Comparison of ENCODE assay signal across 8 cellular contexts in the genomic region with DNA sequence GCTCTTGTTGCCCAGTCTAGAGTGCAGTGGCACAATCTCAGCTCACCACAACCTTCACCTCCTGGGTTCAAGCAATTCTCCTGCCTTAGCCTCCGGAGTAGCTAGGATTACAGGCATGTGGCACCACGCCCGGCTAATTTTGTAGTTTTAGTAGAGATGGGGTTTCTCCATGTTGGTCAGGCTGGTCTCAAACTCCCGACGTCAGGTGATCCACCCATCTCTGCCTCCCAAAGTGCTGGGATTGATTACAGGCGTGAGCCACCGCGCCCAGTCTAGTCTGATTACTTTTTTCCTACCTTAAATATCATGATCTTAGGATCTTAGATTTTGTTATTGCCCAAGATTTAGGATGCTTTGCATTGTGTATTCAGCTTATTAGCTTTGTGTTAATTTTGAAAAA. TPM values are rescaled to one million over a fixed set of nuclear protein-coding genes. Genes with fewer than 3 reads are reported as not detected.
A peak's percentile ranks its signal among the peaks of the same experiment; 100 is the strongest.
DNase-seq lines count a peak whose midpoint lies in the region; ATAC-seq and TF ChIP-seq lines count a peak whose summit lies in the region.
"Not testable (repeated sequence)": the region's sequence is repeated elsewhere in the genome, so short reads cannot be mapped to it uniquely, and the experiment has no call there.

No MANE protein-coding gene starts in this region.

- H3K27me3 Mint-ChIP-seq in activated T-cell treated with anti-CD3 and anti-CD28 coated beads, Interleukin-2, amount 50 U/mL, for 24 hours = not testable (repeated sequence)

- BruUV-seq in PC-9 (replicated peaks; lab: Mats Ljungman, UMichigan) = not testable (repeated sequence)

- not testable (repeated sequence) for TF ChIP-seq CTCF in HEK293 (tag by site-specific recombination; IDR thresholded peaks at IDR 0.05); PC-9 (conservative IDR thresholded peaks at IDR 0.05)

- H3K4me1 Mint-ChIP-seq in activated T-cell treated with anti-CD3 and anti-CD28 coated beads, Interleukin-2, amount 50 U/mL, for 24 hours (ENCODE audit: low read depth) = peaks cover 18% of the 10 kb centered on the region
- not testable (repeated sequence) for H3K4me1 Mint-ChIP-seq in stimulated activated effector memory CD8-positive, alpha-beta T cell treated with anti-CD3 and anti-CD28 coated beads, Interleukin-12 subunit alpha, Interleukin-12 subunit beta, amount 100 ng/mL, for 72 hours

- H3K4me3 ChIP-seq in ACC112 (ENCODE audit: low read depth, low read length); GM23248; HEK293 (ENCODE audit: low read depth, low read length); PC-9: not testable (repeated sequence)

- in situ Hi-C loops in GM23248 (cut with MboI) = not testable (repeated sequence)

- H3K27me3 ChIP-seq in ACC112 (ENCODE audit: insufficient read depth, low read length); GM23248 (replicated peaks; ENCODE audit: insufficient read depth); PC-9 (ENCODE audit: insufficient read depth, low read depth): not testable (repeated sequence)

- ATAC-seq in left colon = peak; percentile 21
- ATAC-seq in stimulated activated effector memory CD8-positive, alpha-beta T cell treated with anti-CD3 and anti-CD28 coated beads, Interleukin-12 subunit alpha, Interleukin-12 subunit beta, amount 100 ng/mL, for 72 hours = not testable (repeated sequence)

- peaks cover 12% of the 10 kb centered on the region for H3K4me1 ChIP-seq in ACC112 (ENCODE audit: control insufficient read depth, insufficient read depth, low read length, unreplicated experiment)
- peaks cover 11% of the 10 kb centered on the region for H3K4me1 ChIP-seq in GM23248 (ENCODE audit: insufficient read depth)
- H3K4me1 ChIP-seq in HEK293 (ENCODE audit: control insufficient read depth, insufficient read depth, low read length) = not testable (repeated sequence)
- peaks cover 16% of the 10 kb centered on the region for H3K4me1 ChIP-seq in PC-9 (replicated peaks; ENCODE audit: insufficient read depth)

- not testable (repeated sequence) for H2AFZ ChIP-seq in ACC112 (ENCODE audit: low read length, unreplicated experiment); GM23248; PC-9

- H3K36me3 Mint-ChIP-seq in activated T-cell treated with anti-CD3 and anti-CD28 coated beads, Interleukin-2, amount 50 U/mL, for 24 hours (ENCODE audit: low read depth) = peaks cover 83% of the 10 kb centered on the region
- H3K36me3 Mint-ChIP-seq in stimulated activated effector memory CD8-positive, alpha-beta T cell treated with anti-CD3 and anti-CD28 coated beads, Interleukin-12 subunit alpha, Interleukin-12 subunit beta, amount 100 ng/mL, for 72 hours = peaks cover 100% of the 10 kb centered on the region

- not testable (repeated sequence) for H4K20me1 ChIP-seq in GM23248 (ENCODE audit: insufficient read depth)
- peaks cover 18% of the 10 kb centered on the region; the same call in 1 of the 2 replicates for H4K20me1 ChIP-seq in PC-9 (ENCODE audit: insufficient read depth)

- not testable (repeated sequence) for H3K9me3 Mint-ChIP-seq in activated T-cell treated with anti-CD3 and anti-CD28 coated beads, Interleukin-2, amount 50 U/mL, for 24 hours; stimulated activated effector memory CD8-positive, alpha-beta T cell treated with anti-CD3 and anti-CD28 coated beads, Interleukin-12 subunit alpha, Interleukin-12 subunit beta, amount 100 ng/mL, for 72 hours

- not testable (repeated sequence) for H3K4me2 ChIP-seq in GM23248 (ENCODE audit: unreplicated experiment); PC-9

- not testable (repeated sequence) for H3K9me3 ChIP-seq in GM23248 (ENCODE audit: low read depth); HEK293 (ENCODE audit: control insufficient read depth, insufficient read depth, low read depth, low read length); PC-9 (ENCODE audit: insufficient read depth, low read depth)

- H3K9me2 ChIP-seq in GM23248 (ENCODE audit: insufficient read depth); PC-9 (ENCODE audit: insufficient read depth): not testable (repeated sequence)

- not testable (repeated sequence) for H3K9ac ChIP-seq in GM23248

- peak overlapping the region; percentile 37 for H3K27ac Mint-ChIP-seq in activated T-cell treated with anti-CD3 and anti-CD28 coated beads, Interleukin-2, amount 50 U/mL, for 24 hours
- H3K27ac Mint-ChIP-seq in stimulated activated effector memory CD8-positive, alpha-beta T cell treated with anti-CD3 and anti-CD28 coated beads, Interleukin-12 subunit alpha, Interleukin-12 subunit beta, amount 100 ng/mL, for 72 hours = peak overlapping the region; percentile 74

- H3F3A ChIP-seq in GM23248 (ENCODE audit: insufficient read depth) = peaks cover 21% of the 10 kb centered on the region; the same call in 1 of the 2 replicates
- H3F3A ChIP-seq in PC-9 (ENCODE audit: insufficient read depth, low read depth) = peaks cover 31% of the 10 kb centered on the region

- POLR2A ChIA-PET in HEK293 (lab: Yijun Ruan, JAX); PC-9 (lab: Charles Lee; ENCODE audit: unreplicated experiment): not testable (repeated sequence)

- peaks cover 44% of the 10 kb centered on the region for H3K36me3 ChIP-seq in ACC112 (ENCODE audit: insufficient read depth, low read length)
- H3K36me3 ChIP-seq in GM23248 (ENCODE audit: low read depth) = peaks cover 76% of the 10 kb centered on the region
- H3K36me3 ChIP-seq in HEK293 (ENCODE audit: control insufficient read depth in 2 of 2, insufficient read depth in 1 of 2, low read length in 2 of 2) = peaks cover 46 to 56% of the 10 kb centered on the region in 2 experiments
- H3K36me3 ChIP-seq in PC-9 (ENCODE audit: low read depth) = peaks cover 44% of the 10 kb centered on the region

- H3K27ac ChIP-seq in ACC112 (ENCODE audit: low read depth, low read length) (peak overlapping the region; percentile 64; the same call in 1 of the 2 replicates), GM23248 (0 out of 2 replicates have a peak overlapping the region, but pooled peaks have one; percentile 11), PC-9 (peak overlapping the region; percentile 13; the same call in 1 of the 2 replicates), epithelial cell of prostate (peak overlapping the region; percentile 28)
- H3K27ac ChIP-seq in HEK293 (ENCODE audit: extremely low read depth, low read depth, low read length) = not testable (repeated sequence)

- DNase-seq in GM23248; PC-9; activated T-cell treated with anti-CD3 and anti-CD28 coated beads, Interleukin-2, amount 50 U/mL, for 24 hours; epithelial cell of prostate (ENCODE audit: low read depth, low spot score); left colon; stimulated activated effector memory CD8-positive, alpha-beta T cell treated with anti-CD3 and anti-CD28 coated beads, Interleukin-12 subunit alpha, Interleukin-12 subunit beta, amount 100 ng/mL, for 72 hours (ENCODE audit: low spot score in 2 of 2): not testable (repeated sequence)

- H3K79me2 ChIP-seq in ACC112 (ENCODE audit: control insufficient read depth, insufficient read depth, low read length, unreplicated experiment); PC-9 (ENCODE audit: low read depth): not testable (repeated sequence)
- H3K79me2 ChIP-seq in GM23248 (ENCODE audit: insufficient read depth) = peaks cover 51% of the 10 kb centered on the region

- H3K4me3 Mint-ChIP-seq in activated T-cell treated with anti-CD3 and anti-CD28 coated beads, Interleukin-2, amount 50 U/mL, for 24 hours; stimulated activated effector memory CD8-positive, alpha-beta T cell treated with anti-CD3 and anti-CD28 coated beads, Interleukin-12 subunit alpha, Interleukin-12 subunit beta, amount 100 ng/mL, for 72 hours: not testable (repeated sequence)

- CTCF ChIA-PET in HEK293 (lab: Yijun Ruan, JAX) = interaction anchor here (0.6 to 3.7 kb wide), 5 partner anchors 9 to 1909 kb away, joined by 3 to 23 read pairs (median 4); no protein-coding TSS in a partner anchor
- CTCF ChIA-PET in PC-9 (lab: Charles Lee) = not testable (repeated sequence)

- intact Hi-C loops in PC-9 (cut with micrococcal nuclease; ENCODE audit: unreplicated experiment) = loop anchor here (10.0 kb wide), 1 partner anchor 431 kb away; no protein-coding TSS in a partner anchor
- intact Hi-C loops in left colon (cut with DNase I, micrococcal nuclease) = not testable (repeated sequence)

- 86 to 89% methylated on average over 8 of the region's 8 CpGs for WGBS in GM23248 (ENCODE audit: low coverage in 1 of 2, low lambda C conversion rate in 2 of 2, missing lambda C conversion rate in 2 of 2), 2 experiments

TF ChIP-seq in HEK293, 187 proteins besides CTCF, POLR2A, EP300 and RAD21:
- TF ChIP-seq KLF1 (tag by site-specific recombination; IDR thresholded peaks at IDR 0.05) = peak; percentile 85
- peak; percentile 54 for TF ChIP-seq ZBTB17 (tag by site-specific recombination; IDR thresholded peaks at IDR 0.05)
- TF ChIP-seq OSR2 (tag by site-specific recombination; IDR thresholded peaks at IDR 0.05) = peak; percentile 67
- TF ChIP-seq ZNF394 (tag by site-specific recombination; IDR thresholded peaks at IDR 0.05; ENCODE audit: borderline replicate concordance) = peak; percentile 32; the same call in 1 of the 2 replicates

RNA-seq across cellular contexts. Expression of a gene that starts 26.3 kb away (rescaled TPM):
- total RNA-seq in GM23248 (2014; rRNA removed; shearing (Covaris generic)) = 19.6 and 31.5 TPM in 2 replicates
- 63.4 TPM in 2 replicates for polyA plus RNA-seq in GM23248 (2016; fragmentation: Nextera tagmentation; extraction: Ambion mirVana)
- 56.8 and 77.9 TPM in 2 replicates for total RNA-seq in PC-9 (2021)
- total RNA-seq in left colon = 10 to 100 TPM; 44.9 to 51.5 TPM
